In genomic region chr2:25955869-25956535, GRCh38 we compare ENCODE assay signal across 1 cellular context.
TF ChIP-seq lines count a peak whose summit lies in the region.

No MANE protein-coding gene starts in this region.

TF ChIP-seq in WTC11, 78 proteins besides CTCF, POLR2A, EP300 and RAD21 (continued from another document):
- TF ChIP-seq E2F5 (CRISPR knock-in tag; IDR thresholded peaks at IDR 0.05) = no peak
- no peak for TF ChIP-seq HMGA2 (CRISPR knock-in tag; IDR thresholded peaks at IDR 0.05)
- TF ChIP-seq, protein P1, sequence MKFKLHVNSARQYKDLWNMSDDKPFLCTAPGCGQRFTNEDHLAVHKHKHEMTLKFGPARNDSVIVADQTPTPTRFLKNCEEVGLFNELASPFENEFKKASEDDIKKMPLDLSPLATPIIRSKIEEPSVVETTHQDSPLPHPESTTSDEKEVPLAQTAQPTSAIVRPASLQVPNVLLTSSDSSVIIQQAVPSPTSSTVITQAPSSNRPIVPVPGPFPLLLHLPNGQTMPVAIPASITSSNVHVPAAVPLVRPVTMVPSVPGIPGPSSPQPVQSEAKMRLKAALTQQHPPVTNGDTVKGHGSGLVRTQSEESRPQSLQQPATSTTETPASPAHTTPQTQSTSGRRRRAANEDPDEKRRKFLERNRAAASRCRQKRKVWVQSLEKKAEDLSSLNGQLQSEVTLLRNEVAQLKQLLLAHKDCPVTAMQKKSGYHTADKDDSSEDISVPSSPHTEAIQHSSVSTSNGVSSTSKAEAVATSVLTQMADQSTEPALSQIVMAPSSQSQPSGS (CRISPR knock-in tag; IDR thresholded peaks at IDR 0.05; ENCODE audit: borderline replicate concordance, low read depth) = no peak
- TF ChIP-seq OVOL2 (CRISPR knock-in tag; IDR thresholded peaks at IDR 0.05; ENCODE audit: borderline replicate concordance) = no peak
- no peak for TF ChIP-seq E2F1 (CRISPR knock-in tag; IDR thresholded peaks at IDR 0.05)
- no peak for TF ChIP-seq KAT7 (CRISPR knock-in tag; IDR thresholded peaks at IDR 0.05; ENCODE audit: borderline replicate concordance)
- no peak for TF ChIP-seq ELF4 (CRISPR knock-in tag; IDR thresholded peaks at IDR 0.05; ENCODE audit: low read depth)
- no peak for TF ChIP-seq PRRX2 (CRISPR knock-in tag; IDR thresholded peaks at IDR 0.05)
- TF ChIP-seq ATF3 (CRISPR knock-in tag; conservative IDR thresholded peaks at IDR 0.05) = no peak
- TF ChIP-seq, protein P2, sequence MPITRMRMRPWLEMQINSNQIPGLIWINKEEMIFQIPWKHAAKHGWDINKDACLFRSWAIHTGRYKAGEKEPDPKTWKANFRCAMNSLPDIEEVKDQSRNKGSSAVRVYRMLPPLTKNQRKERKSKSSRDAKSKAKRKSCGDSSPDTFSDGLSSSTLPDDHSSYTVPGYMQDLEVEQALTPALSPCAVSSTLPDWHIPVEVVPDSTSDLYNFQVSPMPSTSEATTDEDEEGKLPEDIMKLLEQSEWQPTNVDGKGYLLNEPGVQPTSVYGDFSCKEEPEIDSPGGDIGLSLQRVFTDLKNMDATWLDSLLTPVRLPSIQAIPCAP (CRISPR knock-in tag; IDR thresholded peaks at IDR 0.05) = no peak
- no peak for TF ChIP-seq FOXP4 (CRISPR knock-in tag; IDR thresholded peaks at IDR 0.05)
- TF ChIP-seq, protein P3, sequence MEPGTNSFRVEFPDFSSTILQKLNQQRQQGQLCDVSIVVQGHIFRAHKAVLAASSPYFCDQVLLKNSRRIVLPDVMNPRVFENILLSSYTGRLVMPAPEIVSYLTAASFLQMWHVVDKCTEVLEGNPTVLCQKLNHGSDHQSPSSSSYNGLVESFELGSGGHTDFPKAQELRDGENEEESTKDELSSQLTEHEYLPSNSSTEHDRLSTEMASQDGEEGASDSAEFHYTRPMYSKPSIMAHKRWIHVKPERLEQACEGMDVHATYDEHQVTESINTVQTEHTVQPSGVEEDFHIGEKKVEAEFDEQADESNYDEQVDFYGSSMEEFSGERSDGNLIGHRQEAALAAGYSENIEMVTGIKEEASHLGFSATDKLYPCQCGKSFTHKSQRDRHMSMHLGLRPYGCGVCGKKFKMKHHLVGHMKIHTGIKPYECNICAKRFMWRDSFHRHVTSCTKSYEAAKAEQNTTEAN (CRISPR knock-in tag; IDR thresholded peaks at IDR 0.05) = no peak
